18 cellular contexts compared by ENCODE assay signal in genomic region chr1:218408942-218409341, GRCh38.
DNase-seq lines count a peak whose midpoint lies in the region; ATAC-seq, FAIRE-seq and TF ChIP-seq lines count a peak whose summit lies in the region.
"Had no signal": no experiment of that assay in that cellular context is flagged by ENCODE, and none has a peak within 500 bp of the region (broad histone marks: within the 10 kb centered on the region; RNA-seq: fewer than 3 reads in every experiment).

No MANE protein-coding gene starts in this region.

- DNase-seq in cardiac muscle cell (ENCODE audit: low read depth in 1 of 2, low spot score in 1 of 2): peak; percentile 23
- DNase-seq in Right ventricle myocardium inferior (ENCODE audit: missing footprints): no peak
- peak; percentile 37 for DNase-seq in NCI-H82 treated with DMSO at 0.1 percent for 48 hours (lab: John Stamatoyannopoulos, UW; ENCODE audit: unreplicated experiment)
- peak; percentile 73 for DNase-seq in endodermal cell
- peak; percentile 36 for DNase-seq in small intestine
- no peak for DNase-seq in left colon
- no peak for DNase-seq in central memory CD4-positive, alpha-beta T cell
- DNase-seq in immature natural killer cell: no peak
- DNase-seq: CD4-positive, CD25-positive, alpha-beta regulatory T cell; DMS79 treated with DMSO at 0.1 percent for 48 hours; GF-D8; GOT3; HFFc6; MM.1S; NCI-H1105; NCI-H1930; NCI-H2171 treated with DMSO at 0.1 percent for 48 hours had no signal

- peaks cover 72% of the 10 kb centered on the region for H3K27me3 Mint-ChIP-seq in endodermal cell (ENCODE audit: insufficient read depth)
- peaks cover 0 to 2% (median 2%) of the 10 kb centered on the region in 3 donors for H3K27me3 Mint-ChIP-seq in immature natural killer cell (ENCODE audit: low read depth in 3 of 3)
- H3K27me3 Mint-ChIP-seq: CD4-positive, CD25-positive, alpha-beta regulatory T cell had no signal

- 60 to 67% methylated on average over 8 to 9 of the region's 9 CpGs for WGBS in endodermal cell (ENCODE audit: insufficient coverage in 1 of 2, insufficient read length in 1 of 2), 2 experiments
- 14 to 61% (median 40%) methylated on average over 9 of the region's 9 CpGs for WGBS in small intestine, 3 donors

- no peak overlapping the region for H3K4me3 Mint-ChIP-seq in endodermal cell
- no peak overlapping the region for H3K4me3 Mint-ChIP-seq in immature natural killer cell
- H3K4me3 Mint-ChIP-seq: CD4-positive, CD25-positive, alpha-beta regulatory T cell; HFFc6 had no signal

- H3K9ac ChIP-seq in endodermal cell (ENCODE audit: extremely low read depth, low read length, poor library complexity, severe bottlenecking): no peak overlapping the region

- no peaks in the 10 kb centered on the region for H3K36me3 Mint-ChIP-seq in endodermal cell (ENCODE audit: low read depth)
- H3K36me3 Mint-ChIP-seq in immature natural killer cell: no peaks in the 10 kb centered on the region
- H3K36me3 Mint-ChIP-seq: CD4-positive, CD25-positive, alpha-beta regulatory T cell had no signal

- H3K4me3 ChIP-seq in cardiac muscle cell (no peak overlapping the region), endodermal cell (ENCODE audit: low read length) (no peak overlapping the region), small intestine (ENCODE audit: low read depth in 1 of 2, low read length in 2 of 2) (no peak overlapping the region)
- H3K4me3 ChIP-seq: A549 had no signal

- H3K4me1 Mint-ChIP-seq in endodermal cell: peaks cover 5% of the 10 kb centered on the region
- H3K4me1 Mint-ChIP-seq in immature natural killer cell: no peaks in the 10 kb centered on the region
- H3K4me1 Mint-ChIP-seq: CD4-positive, CD25-positive, alpha-beta regulatory T cell had no signal

- H3K9me3 Mint-ChIP-seq in endodermal cell (no peaks in the 10 kb centered on the region), immature natural killer cell (peaks cover 0 to 2% (median 0%) of the 10 kb centered on the region in 6 donors)
- H3K9me3 Mint-ChIP-seq: CD4-positive, CD25-positive, alpha-beta regulatory T cell; HFFc6 had no signal

- no peak for FAIRE-seq in small intestine (lab: Jason Lieb, UNC)
- FAIRE-seq: A549 had no signal

- H3K27me3 ChIP-seq in cardiac muscle cell (no peaks in the 10 kb centered on the region), endodermal cell (ENCODE audit: control insufficient read depth, insufficient read depth, low read length, poor library complexity, severe bottlenecking) (peaks cover 19% of the 10 kb centered on the region), small intestine (ENCODE audit: control insufficient read depth in 2 of 2, insufficient read depth in 2 of 2, low read length in 2 of 2) (no peaks in the 10 kb centered on the region)

- H3K9me3 ChIP-seq in cardiac muscle cell (ENCODE audit: low read depth) (no peaks in the 10 kb centered on the region), endodermal cell (ENCODE audit: control insufficient read depth, low read length) (no peaks in the 10 kb centered on the region), small intestine (ENCODE audit: control insufficient read depth, low read depth) (no peaks in the 10 kb centered on the region)
- H3K9me3 ChIP-seq: A549 had no signal

- peaks cover 18% of the 10 kb centered on the region for H3K4me1 ChIP-seq in cardiac muscle cell (ENCODE audit: low read depth)
- no peaks in the 10 kb centered on the region for H3K4me1 ChIP-seq in endodermal cell (ENCODE audit: control insufficient read depth, insufficient read depth, low read length)
- H3K4me1 ChIP-seq in small intestine (ENCODE audit: control insufficient read depth in 2 of 2, insufficient read depth in 1 of 2, low read depth in 1 of 2, low read length in 1 of 2): no peaks in the 10 kb centered on the region

- H3K27ac Mint-ChIP-seq in endodermal cell (no peak overlapping the region), immature natural killer cell (no peak overlapping the region)
- H3K27ac Mint-ChIP-seq: CD4-positive, CD25-positive, alpha-beta regulatory T cell; HFFc6 had no signal

- intact Hi-C loops in Right ventricle myocardium inferior (cut with DNase I): no loop called here
- intact Hi-C loops in left colon (cut with DNase I, micrococcal nuclease): no loop called here

- TF ChIP-seq CTCF in cardiac muscle cell (IDR thresholded peaks at IDR 0.05; ENCODE audit: low read depth, low read length) (no peak), endodermal cell (conservative IDR thresholded peaks at IDR 0.05) (no peak)

- no peak for ATAC-seq in Right ventricle myocardium inferior
- no peak for ATAC-seq in left colon

- H3K36me3 ChIP-seq in cardiac muscle cell (peaks cover 78% of the 10 kb centered on the region), endodermal cell (ENCODE audit: control insufficient read depth, insufficient read depth, low read length) (no peaks in the 10 kb centered on the region), small intestine (ENCODE audit: control insufficient read depth in 2 of 2, insufficient read depth in 2 of 2, low read length in 2 of 2) (no peaks in the 10 kb centered on the region)

- peak overlapping the region; percentile 71 for H3K27ac ChIP-seq in cardiac muscle cell
- no peak overlapping the region for H3K27ac ChIP-seq in endodermal cell (ENCODE audit: low read depth, low read length)
- H3K27ac ChIP-seq in small intestine (ENCODE audit: low read depth in 1 of 2, low read length in 1 of 2): no peak overlapping the region

Comparison
In these comparisons a context has a peak if more than half of its experiments do, and no peak if none do; other contexts are left out.
1. DNase-seq: peak in cardiac muscle cell (2 of 2), NCI-H82 treated with DMSO at 0.1 percent for 48 hours (single experiment), endodermal cell (single experiment) and small intestine (single experiment); none in Right ventricle myocardium inferior (single experiment), left colon (0 of 2), central memory CD4-positive, alpha-beta T cell (single experiment) and immature natural killer cell (0 of 3).